In genomic region chr5:12246016-12246415, GRCh38 we compare ENCODE assay signal across 19 cellular contexts.
DNase-seq lines count a peak whose midpoint lies in the region; ATAC-seq, FAIRE-seq and TF ChIP-seq lines count a peak whose summit lies in the region.
"Had no signal": no experiment of that assay in that cellular context is flagged by ENCODE, and none has a peak within 500 bp of the region (broad histone marks: within the 10 kb centered on the region; RNA-seq: fewer than 3 reads in every experiment).

No MANE protein-coding gene starts in this region.

- no peaks in the 10 kb centered on the region for H3K9me2 ChIP-seq in PC-3 (replicated peaks; ENCODE audit: low read length)

- H3K27me3 Mint-ChIP-seq in astrocyte (ENCODE audit: low read depth, unreplicated experiment), result no peaks in the 10 kb centered on the region
- H3K27me3 Mint-ChIP-seq: B cell; CD4-positive, alpha-beta T cell had no signal

- H2AFZ ChIP-seq in PC-3 (ENCODE audit: low read length) (peak overlapping the region; percentile 52), astrocyte (ENCODE audit: low read depth, low read length) (no peak overlapping the region)

- H3F3A ChIP-seq in PC-3 (ENCODE audit: low read length, unreplicated experiment), result peaks cover 17% of the 10 kb centered on the region

- H3K4me1 Mint-ChIP-seq in astrocyte (ENCODE audit: low read depth, unreplicated experiment), result peaks cover 25% of the 10 kb centered on the region
- H3K4me1 Mint-ChIP-seq: B cell had no signal

- H3K9me3 Mint-ChIP-seq in astrocyte (ENCODE audit: unreplicated experiment), result no peaks in the 10 kb centered on the region

- no peaks in the 10 kb centered on the region for H4K20me1 ChIP-seq in PC-3 (ENCODE audit: low read length)
- H4K20me1 ChIP-seq in astrocyte (ENCODE audit: insufficient read depth, low read length), result no peaks in the 10 kb centered on the region

- ATAC-seq in PC-3, result peak; percentile 16; the same call in 1 of the 2 replicates
- no peak for ATAC-seq in HG03442 (IDR thresholded peaks at IDR 0.05; ENCODE audit: unreplicated experiment)
- ATAC-seq in left lung, result no peak
- ATAC-seq: K562 had no signal

- no peak overlapping the region for H3K27ac Mint-ChIP-seq in astrocyte (ENCODE audit: unreplicated experiment)
- H3K27ac Mint-ChIP-seq: B cell; CD4-positive, alpha-beta T cell had no signal

- intact Hi-C loops in PC-3 (cut with micrococcal nuclease), result loop anchor here (5.0 kb wide), 1 partner anchor 139 kb away; no protein-coding TSS in a partner anchor
- intact Hi-C loops in left lung (cut with DNase I), result no loop called here

- H3K36me3 Mint-ChIP-seq in astrocyte (ENCODE audit: low read depth, unreplicated experiment), result no peaks in the 10 kb centered on the region

- no peaks in the 10 kb centered on the region for H3K79me2 ChIP-seq in PC-3 (ENCODE audit: low read length)
- H3K79me2 ChIP-seq in astrocyte (ENCODE audit: insufficient read depth, low read length), result no peaks in the 10 kb centered on the region

- H3K4me2 ChIP-seq in PC-3 (ENCODE audit: low read length) (peak overlapping the region; percentile 29), astrocyte (ENCODE audit: low read length) (no peak overlapping the region)

- BruUV-seq in PC-3 (replicated peaks; lab: Mats Ljungman, UMichigan), result no TSS peak

- H3K9me3 ChIP-seq in PC-3 (ENCODE audit: low read length) (no peaks in the 10 kb centered on the region), astrocyte (ENCODE audit: insufficient read depth, low read depth, low read length) (no peaks in the 10 kb centered on the region), left lung (no peaks in the 10 kb centered on the region)

- DNase-seq in NCI-H748 (lab: John Stamatoyannopoulos, UW; ENCODE audit: unreplicated experiment), result peak; percentile 29
- DNase-seq in NCI-H748 treated with DMSO at 0.1 percent for 48 hours (lab: John Stamatoyannopoulos, UW), result no peak
- peak; percentile 65 for DNase-seq in PC-3
- DNase-seq in astrocyte (ENCODE audit: low read depth), result no peak
- DNase-seq in retina, result peak; percentile 20
- no peak for DNase-seq in OCI-M2 (lab: John Stamatoyannopoulos, UW; ENCODE audit: unreplicated experiment)
- DNase-seq in left lung, result no peak
- DNase-seq: 8988T; C1 segment of cervical spinal cord; Calu3; CD4-positive, alpha-beta T cell; DMS 273 treated with DMSO at 0.1 percent for 48 hours; H7 had no signal

- CTCF ChIA-PET in PC-3 (lab: Charles Lee), result no interaction called here

- no peaks in the 10 kb centered on the region for H3K36me3 ChIP-seq in PC-3 (ENCODE audit: low read depth, low read length)
- no peaks in the 10 kb centered on the region for H3K36me3 ChIP-seq in astrocyte (ENCODE audit: insufficient read depth, low read length)
- H3K36me3 ChIP-seq in left lung, result no peaks in the 10 kb centered on the region

- no peak overlapping the region for H3K4me3 Mint-ChIP-seq in astrocyte (ENCODE audit: unreplicated experiment)
- H3K4me3 Mint-ChIP-seq: B cell; CD4-positive, alpha-beta T cell had no signal

- POLR2A ChIA-PET in PC-3 (lab: Charles Lee; ENCODE audit: unreplicated experiment), result no interaction called here

- H3K27ac ChIP-seq in PC-3 (ENCODE audit: low read length) (peak overlapping the region; percentile 84), astrocyte (ENCODE audit: low read depth, low read length) (peak overlapping the region; percentile 32), left lung (no peak overlapping the region)

- peak overlapping the region; percentile 28; the same call in 1 of the 2 replicates for H3K4me3 ChIP-seq in PC-3 (ENCODE audit: low read length)
- H3K4me3 ChIP-seq in astrocyte (ENCODE audit: insufficient read depth, low read depth, low read length), result no peak overlapping the region
- H3K4me3 ChIP-seq in left lung, result no peak overlapping the region
- H3K4me3 ChIP-seq: K562 had no signal

- H3K27me3 ChIP-seq in PC-3 (ENCODE audit: low read length) (no peaks in the 10 kb centered on the region), astrocyte (ENCODE audit: insufficient read depth, low read length) (no peaks in the 10 kb centered on the region), left lung (no peaks in the 10 kb centered on the region)

- FAIRE-seq in astrocyte (lab: Jason Lieb, UNC), result no peak
- FAIRE-seq: G401.6, GM12891, GM19239, K562 had no signal

- peak overlapping the region; percentile 23 for H3K9ac ChIP-seq in PC-3 (ENCODE audit: low read length)
- no peak overlapping the region for H3K9ac ChIP-seq in astrocyte (ENCODE audit: low read length)

- no peak for TF ChIP-seq CTCF in PC-3 (conservative IDR thresholded peaks at IDR 0.05; ENCODE audit: low read depth, low read length)
- TF ChIP-seq CTCF in astrocyte (IDR thresholded peaks at IDR 0.05; ENCODE audit: insufficient read depth, low read depth, low read length), result no peak
- TF ChIP-seq CTCF in left lung (IDR thresholded peaks at IDR 0.05), result no peak

- H3K4me1 ChIP-seq in PC-3 (ENCODE audit: insufficient read depth, low read length) (peaks cover 52% of the 10 kb centered on the region), astrocyte (ENCODE audit: insufficient read depth, low read length) (peaks cover 8% of the 10 kb centered on the region), left lung (no peaks in the 10 kb centered on the region)

Comparison
In these comparisons a context has a peak if more than half of its experiments do, and no peak if none do; other contexts are left out.
1. DNase-seq: peak in NCI-H748 (single experiment), PC-3 (single experiment) and retina (single experiment); none in NCI-H748 treated with DMSO at 0.1 percent for 48 hours (single experiment), astrocyte (single experiment), OCI-M2 (single experiment) and left lung (0 of 2).
2. H3K27ac ChIP-seq: peak in PC-3 (single experiment) and astrocyte (single experiment); none in left lung (0 of 2).